ENCODE assay signal across 1 cellular context in genomic region chr10:85317827-85318226, GRCh38.
TF ChIP-seq lines count a peak whose summit lies in the region.

No MANE protein-coding gene starts in this region.

TF ChIP-seq in GM23338, 12 proteins besides CTCF, POLR2A, EP300 and RAD21 (continued from another document):
- no peak for TF ChIP-seq REST (IDR thresholded peaks at IDR 0.05; ENCODE audit: unreplicated experiment)
- no peak for TF ChIP-seq ETS1 (IDR thresholded peaks at IDR 0.05)
- TF ChIP-seq EZH2phosphoT487 (IDR thresholded peaks at IDR 0.05; ENCODE audit: unreplicated experiment): no peak
- TF ChIP-seq JUNB (IDR thresholded peaks at IDR 0.05; ENCODE audit: unreplicated experiment): no peak
- no peak for TF ChIP-seq ZNF114 (CRISPR knock-in tag; IDR thresholded peaks at IDR 0.05)
- no peak for TF ChIP-seq STAT1 (IDR thresholded peaks at IDR 0.05; ENCODE audit: unreplicated experiment)
